24 cellular contexts compared by ENCODE assay signal in the genomic region with DNA sequence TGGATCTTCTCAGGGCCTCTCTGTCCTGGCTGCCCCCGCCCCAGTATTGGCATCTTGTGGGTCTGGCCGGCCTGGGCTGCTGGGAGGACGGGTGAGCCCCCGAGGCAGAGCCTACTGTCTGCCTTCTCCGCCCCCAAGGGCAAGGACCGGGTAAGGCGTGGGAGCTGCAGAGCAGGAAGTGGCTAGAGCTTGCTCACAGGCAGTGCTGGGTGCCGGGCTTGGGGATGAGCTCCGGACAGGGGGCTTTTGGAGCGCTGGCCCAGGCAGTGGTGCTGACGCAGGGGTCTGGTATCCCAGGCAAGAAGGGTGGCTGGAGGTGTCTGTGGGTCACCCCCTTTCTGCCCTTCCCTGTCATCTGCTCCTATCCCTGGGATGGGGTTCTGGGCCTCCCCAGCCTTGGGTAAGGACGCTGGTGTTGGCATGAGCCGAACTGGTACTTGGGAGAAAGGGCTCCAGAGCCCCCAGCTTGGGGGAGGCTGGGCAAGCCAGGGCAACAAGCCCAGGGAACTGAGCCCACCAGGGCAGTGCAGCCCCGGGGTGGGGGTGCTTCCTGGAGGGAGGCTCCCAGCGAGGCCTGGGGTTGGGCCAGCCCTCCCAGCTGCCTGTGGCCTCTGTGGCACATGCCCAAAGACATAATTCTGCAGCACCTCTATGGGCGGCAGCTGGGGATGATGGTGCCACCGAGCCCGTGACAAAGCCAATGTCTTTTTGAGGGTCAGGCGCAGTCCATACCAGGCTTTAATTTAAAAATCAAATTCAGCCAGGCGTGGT.
DNase-seq lines count a peak whose midpoint lies in the region; ATAC-seq and TF ChIP-seq lines count a peak whose summit lies in the region.
"Had no signal": no experiment of that assay in that cellular context is flagged by ENCODE, and none has a peak within 500 bp of the region (broad histone marks: within the 10 kb centered on the region; RNA-seq: fewer than 3 reads in every experiment).

No MANE protein-coding gene starts in this region.

- peak; percentile 22; the same call in 2 of the 3 replicates for ATAC-seq in GM23338
- ATAC-seq in foreskin keratinocyte = no peak
- ATAC-seq in GM21423 (IDR thresholded peaks at IDR 0.05; ENCODE audit: unreplicated experiment) = no peak
- ATAC-seq: naive thymus-derived CD4-positive, alpha-beta T cell; stimulated activated naive CD8-positive, alpha-beta T cell treated with anti-CD3 and anti-CD28 coated beads, Interleukin-15, Interleukin-2, amounts not matched to agents 100 U/mL and 50 U/mL, for 24 hours; T-helper 17 cell had no signal

- H3K4me2 ChIP-seq in GM23338 = no peak overlapping the region

- no peaks in the 10 kb centered on the region for H4K20me1 ChIP-seq in GM23338 (replicated peaks; ENCODE audit: insufficient read depth)

- H3K79me2 ChIP-seq in GM23338 (replicated peaks; ENCODE audit: insufficient read depth) = no peaks in the 10 kb centered on the region
- H3K79me2 ChIP-seq: parathyroid adenoma had no signal

- H3K36me3 ChIP-seq in BE2C = peaks cover 3% of the 10 kb centered on the region; the same call in 1 of the 2 replicates
- H3K36me3 ChIP-seq in GM23338 (ENCODE audit: insufficient read depth) = no peaks in the 10 kb centered on the region
- H3K36me3 ChIP-seq: HAP-1, transverse colon had no signal

- H2AFZ ChIP-seq in GM23338 = no peak overlapping the region
- H2AFZ ChIP-seq: parathyroid adenoma had no signal

- H3K27me3 Mint-ChIP-seq in GM23338 (ENCODE audit: insufficient read depth, low read depth, poor library complexity) (peaks cover 13% of the 10 kb centered on the region), osteocyte (ENCODE audit: unreplicated experiment) (peaks cover 11% of the 10 kb centered on the region)

- 0 out of 3 replicates have a peak, but pooled peaks cover 3% of the 10 kb centered on the region for H3K36me3 Mint-ChIP-seq in GM23338 (ENCODE audit: low read depth)
- no peaks in the 10 kb centered on the region for H3K36me3 Mint-ChIP-seq in osteocyte (ENCODE audit: unreplicated experiment)
- H3K36me3 Mint-ChIP-seq: CD8-positive, alpha-beta memory T cell had no signal

- no peak overlapping the region for H3K4me3 Mint-ChIP-seq in GM23338
- H3K4me3 Mint-ChIP-seq in osteocyte (ENCODE audit: unreplicated experiment) = no peak overlapping the region
- H3K4me3 Mint-ChIP-seq: CD8-positive, alpha-beta memory T cell; naive thymus-derived CD4-positive, alpha-beta T cell; T-helper 17 cell had no signal

- H3K4me3 ChIP-seq in BE2C (ENCODE audit: low read depth, low read length) = no peak overlapping the region
- H3K4me3 ChIP-seq in GM23338 = no peak overlapping the region
- H3K4me3 ChIP-seq in coronary artery = no peak overlapping the region
- H3K4me3 ChIP-seq: HAP-1, skin epidermis, transverse colon had no signal

- H3K27me3 ChIP-seq in BE2C = no peaks in the 10 kb centered on the region
- no peaks in the 10 kb centered on the region for H3K27me3 ChIP-seq in GM23338 (ENCODE audit: insufficient read depth)
- no peaks in the 10 kb centered on the region for H3K27me3 ChIP-seq in foreskin keratinocyte
- H3K27me3 ChIP-seq: transverse colon had no signal

- no peak overlapping the region for H3K27ac Mint-ChIP-seq in GM23338
- H3K27ac Mint-ChIP-seq in osteocyte (ENCODE audit: unreplicated experiment) = no peak overlapping the region
- H3K27ac Mint-ChIP-seq: CD8-positive, alpha-beta memory T cell; naive thymus-derived CD4-positive, alpha-beta T cell; T-helper 17 cell had no signal

- TF ChIP-seq CTCF in BE2C (IDR thresholded peaks at IDR 0.05; ENCODE audit: low read depth, low read length) (no peak), GM23338 (conservative IDR thresholded peaks at IDR 0.05; ENCODE audit: low read depth in 2 of 2) (no peak), coronary artery (IDR thresholded peaks at IDR 0.05) (no peak), osteocyte (IDR thresholded peaks at IDR 0.05) (no peak), foreskin keratinocyte (conservative IDR thresholded peaks at IDR 0.05) (no peak)

- H3K4me1 ChIP-seq in BE2C (peaks cover 8% of the 10 kb centered on the region; the same call in 1 of the 2 replicates), GM23338 (ENCODE audit: insufficient read depth) (no peaks in the 10 kb centered on the region), foreskin keratinocyte (no peaks in the 10 kb centered on the region)
- H3K4me1 ChIP-seq: HAP-1, parathyroid adenoma had no signal

- no peaks in the 10 kb centered on the region for H3K9me2 ChIP-seq in GM23338 (ENCODE audit: insufficient read depth)

- peaks cover 13% of the 10 kb centered on the region for H3K4me1 Mint-ChIP-seq in GM23338
- no peaks in the 10 kb centered on the region for H3K4me1 Mint-ChIP-seq in osteocyte (ENCODE audit: unreplicated experiment)
- H3K4me1 Mint-ChIP-seq: T-helper 17 cell had no signal

- H3F3A ChIP-seq in GM23338 (replicated peaks; ENCODE audit: low read depth) = no peaks in the 10 kb centered on the region

- no peaks in the 10 kb centered on the region; the same call in 1 of the 2 replicates for H3K9me3 ChIP-seq in BE2C
- H3K9me3 ChIP-seq: HAP-1, transverse colon had no signal

- no peak overlapping the region for H3K27ac ChIP-seq in GM23338 (ENCODE audit: low read depth)
- no peak overlapping the region for H3K27ac ChIP-seq in coronary artery
- H3K27ac ChIP-seq in foreskin keratinocyte = no peak overlapping the region
- H3K27ac ChIP-seq: parathyroid adenoma, skin epidermis had no signal

- DNase-seq in BE2C (peak; percentile 8), GM23338 (ENCODE audit: low spot score) (no peak), coronary artery (ENCODE audit: low spot score) (peak; percentile 63), osteocyte (ENCODE audit: extremely low spot score, unreplicated experiment) (peak; percentile 82), dedifferentiated amniotic fluid mesenchymal stem cell (ENCODE audit: extremely low spot score) (no peak), foreskin keratinocyte (no peak)
- DNase-seq in activated naive CD4-positive, alpha-beta T cell treated with anti-CD3 and anti-CD28 coated beads, Interleukin-2, amount 50 U/mL, for 16 hours = no peak
- DNase-seq: activated CD4-positive, alpha-beta T cell treated with anti-CD3 and anti-CD28 coated beads, Interleukin-2, amount 50 U/mL, for 4 hours; DMS79; erythroblast; foreskin melanocyte; hypothalamus; mesenchymal stem cell; NCI-H2029; NCI-H226; stimulated activated naive CD8-positive, alpha-beta T cell treated with anti-CD3 and anti-CD28 coated beads, Interleukin-15, Interleukin-2, amounts not matched to agents 100 U/mL and 50 U/mL, for 24 hours; T-helper 17 cell; transverse colon had no signal

- H3K9me3 Mint-ChIP-seq in GM23338 = peaks cover 17% of the 10 kb centered on the region; the same call in 2 of the 3 replicates
- H3K9me3 Mint-ChIP-seq in osteocyte (ENCODE audit: unreplicated experiment) = no peaks in the 10 kb centered on the region

TF ChIP-seq in GM23338, 12 proteins besides CTCF, POLR2A, EP300 and RAD21 (continues in another document):
- no peak for TF ChIP-seq EZH2phosphoT487 (IDR thresholded peaks at IDR 0.05; ENCODE audit: unreplicated experiment)

Comparison
In these comparisons a context has a peak if more than half of its experiments do, and no peak if none do; other contexts are left out.
1. DNase-seq: peak in BE2C (single experiment), coronary artery (single experiment) and osteocyte (single experiment); none in GM23338 (single experiment), dedifferentiated amniotic fluid mesenchymal stem cell (single experiment), foreskin keratinocyte (0 of 2) and activated naive CD4-positive, alpha-beta T cell treated with anti-CD3 and anti-CD28 coated beads, Interleukin-2, amount 50 U/mL, for 16 hours (single experiment).